ENCODE assay signal across 1 cellular context in the genomic region with DNA sequence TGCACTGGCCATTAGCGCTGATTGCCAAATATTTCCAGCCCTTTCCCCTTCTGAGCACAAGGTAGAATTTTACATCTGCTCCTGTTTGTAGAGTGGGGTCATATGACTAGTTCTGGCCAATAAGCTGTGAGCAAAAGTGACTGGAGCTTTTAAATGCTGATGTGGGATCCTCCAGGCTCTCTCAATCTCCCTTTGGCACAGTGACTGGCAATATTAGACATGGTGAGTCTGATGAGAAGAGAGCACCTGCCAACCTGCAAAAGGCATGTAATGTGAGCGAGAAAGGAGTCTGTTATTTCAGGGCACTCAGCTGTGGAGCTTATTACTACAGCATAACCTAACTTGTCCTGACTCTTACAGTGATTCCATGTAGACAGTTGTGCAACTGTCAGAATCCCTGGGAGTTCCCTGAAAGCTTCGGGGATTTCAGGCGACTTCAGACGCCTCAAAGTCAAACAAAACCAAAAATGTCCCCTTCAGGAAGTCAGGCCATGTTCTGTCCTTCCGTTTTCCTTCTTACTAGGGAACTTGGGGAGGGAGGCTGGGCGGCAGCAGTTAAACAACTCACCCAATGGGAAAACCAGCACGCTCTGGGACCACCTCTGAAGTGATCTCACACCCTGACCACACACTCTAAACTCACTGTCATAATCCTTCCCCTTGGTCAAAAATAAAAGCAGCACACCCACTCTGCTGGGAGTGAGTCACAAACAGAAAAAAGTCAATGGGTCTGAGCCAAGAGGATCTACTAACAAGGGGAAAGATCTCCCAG.
TF ChIP-seq lines count a peak whose summit lies in the region.

No MANE protein-coding gene starts in this region.

TF ChIP-seq in K562, 482 proteins besides CTCF, POLR2A, EP300 and RAD21 (continued from another document and continues in another):
- TF ChIP-seq, protein P1, sequence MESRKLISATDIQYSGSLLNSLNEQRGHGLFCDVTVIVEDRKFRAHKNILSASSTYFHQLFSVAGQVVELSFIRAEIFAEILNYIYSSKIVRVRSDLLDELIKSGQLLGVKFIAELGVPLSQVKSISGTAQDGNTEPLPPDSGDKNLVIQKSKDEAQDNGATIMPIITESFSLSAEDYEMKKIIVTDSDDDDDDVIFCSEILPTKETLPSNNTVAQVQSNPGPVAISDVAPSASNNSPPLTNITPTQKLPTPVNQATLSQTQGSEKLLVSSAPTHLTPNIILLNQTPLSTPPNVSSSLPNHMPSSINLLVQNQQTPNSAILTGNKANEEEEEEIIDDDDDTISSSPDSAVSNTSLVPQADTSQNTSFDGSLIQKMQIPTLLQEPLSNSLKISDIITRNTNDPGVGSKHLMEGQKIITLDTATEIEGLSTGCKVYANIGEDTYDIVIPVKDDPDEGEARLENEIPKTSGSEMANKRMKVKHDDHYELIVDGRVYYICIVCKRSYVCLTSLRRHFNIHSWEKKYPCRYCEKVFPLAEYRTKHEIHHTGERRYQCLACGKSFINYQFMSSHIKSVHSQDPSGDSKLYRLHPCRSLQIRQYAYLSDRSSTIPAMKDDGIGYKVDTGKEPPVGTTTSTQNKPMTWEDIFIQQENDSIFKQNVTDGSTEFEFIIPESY (CRISPR knock-in tag; IDR thresholded peaks at IDR 0.05), result peak; percentile 38; the same call in 1 of the 2 replicates
- TF ChIP-seq MCM7 (IDR thresholded peaks at IDR 0.05) (no peak), U2AF2 (optimal IDR thresholded peaks at IDR 0.05; ENCODE audit: low read depth, low read length) (no peak), BCL6 (CRISPR knock-in tag; IDR thresholded peaks at IDR 0.05) (no peak), ZNF212 (CRISPR knock-in tag; IDR thresholded peaks at IDR 0.05) (no peak), GABPA (tag; conservative IDR thresholded peaks at IDR 0.05; ENCODE audit: low read depth) (peak; percentile 72), ETS2 (tag; IDR thresholded peaks at IDR 0.05; ENCODE audit: borderline replicate concordance, poor library complexity, severe bottlenecking) (no peak), HDAC2 (IDR thresholded peaks at IDR 0.05) (no peak), MBD2 (IDR thresholded peaks at IDR 0.05; ENCODE audit: borderline replicate concordance, low read depth) (0 out of 2 replicates have a peak, but pooled peaks have one; percentile 10), HDAC8 (tag; IDR thresholded peaks at IDR 0.05) (no peak), JUNB (CRISPR knock-in tag; conservative IDR thresholded peaks at IDR 0.05) (peak; percentile 61; the same call in 1 of the 2 replicates), PYGO2 (tag; IDR thresholded peaks at IDR 0.05) (0 out of 2 replicates have a peak, but pooled peaks have one; percentile 39), ZNF384 (IDR thresholded peaks at IDR 0.05; ENCODE audit: low read depth, low read length) (peak; percentile 90), ZNF318 (IDR thresholded peaks at IDR 0.05; ENCODE audit: borderline replicate concordance in 1 of 2, low read depth in 1 of 2) (0 out of 4 replicates have a peak, but pooled peaks of 1 of the 2 experiments have one; percentile 57), TEAD1 (CRISPR knock-in tag; IDR thresholded peaks at IDR 0.05) (no peak), ZSCAN29 (IDR thresholded peaks at IDR 0.05) (no peak), NR2C2 (CRISPR knock-in tag; IDR thresholded peaks at IDR 0.05) (no peak), NR2C2 (tag; IDR thresholded peaks at IDR 0.05) (peak; percentile 37; the same call in 1 of the 2 replicates), FOS (IDR thresholded peaks at IDR 0.05; ENCODE audit: extremely low read depth, insufficient read length) (peak; percentile 25)
- TF ChIP-seq, protein P2, sequence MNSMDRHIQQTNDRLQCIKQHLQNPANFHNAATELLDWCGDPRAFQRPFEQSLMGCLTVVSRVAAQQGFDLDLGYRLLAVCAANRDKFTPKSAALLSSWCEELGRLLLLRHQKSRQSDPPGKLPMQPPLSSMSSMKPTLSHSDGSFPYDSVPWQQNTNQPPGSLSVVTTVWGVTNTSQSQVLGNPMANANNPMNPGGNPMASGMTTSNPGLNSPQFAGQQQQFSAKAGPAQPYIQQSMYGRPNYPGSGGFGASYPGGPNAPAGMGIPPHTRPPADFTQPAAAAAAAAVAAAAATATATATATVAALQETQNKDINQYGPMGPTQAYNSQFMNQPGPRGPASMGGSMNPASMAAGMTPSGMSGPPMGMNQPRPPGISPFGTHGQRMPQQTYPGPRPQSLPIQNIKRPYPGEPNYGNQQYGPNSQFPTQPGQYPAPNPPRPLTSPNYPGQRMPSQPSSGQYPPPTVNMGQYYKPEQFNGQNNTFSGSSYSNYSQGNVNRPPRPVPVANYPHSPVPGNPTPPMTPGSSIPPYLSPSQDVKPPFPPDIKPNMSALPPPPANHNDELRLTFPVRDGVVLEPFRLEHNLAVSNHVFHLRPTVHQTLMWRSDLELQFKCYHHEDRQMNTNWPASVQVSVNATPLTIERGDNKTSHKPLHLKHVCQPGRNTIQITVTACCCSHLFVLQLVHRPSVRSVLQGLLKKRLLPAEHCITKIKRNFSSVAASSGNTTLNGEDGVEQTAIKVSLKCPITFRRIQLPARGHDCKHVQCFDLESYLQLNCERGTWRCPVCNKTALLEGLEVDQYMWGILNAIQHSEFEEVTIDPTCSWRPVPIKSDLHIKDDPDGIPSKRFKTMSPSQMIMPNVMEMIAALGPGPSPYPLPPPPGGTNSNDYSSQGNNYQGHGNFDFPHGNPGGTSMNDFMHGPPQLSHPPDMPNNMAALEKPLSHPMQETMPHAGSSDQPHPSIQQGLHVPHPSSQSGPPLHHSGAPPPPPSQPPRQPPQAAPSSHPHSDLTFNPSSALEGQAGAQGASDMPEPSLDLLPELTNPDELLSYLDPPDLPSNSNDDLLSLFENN (IDR thresholded peaks at IDR 0.05; ENCODE audit: low read depth in 2 of 2, low read length in 2 of 2), result no peak
- TF ChIP-seq, protein P3, sequence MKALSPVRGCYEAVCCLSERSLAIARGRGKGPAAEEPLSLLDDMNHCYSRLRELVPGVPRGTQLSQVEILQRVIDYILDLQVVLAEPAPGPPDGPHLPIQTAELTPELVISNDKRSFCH (CRISPR knock-in tag; IDR thresholded peaks at IDR 0.05), result no peak
- TF ChIP-seq, protein P3 (tag; IDR thresholded peaks at IDR 0.05), result 0 out of 2 replicates have a peak, but pooled peaks have one; percentile 43
- TF ChIP-seq, protein P4, sequence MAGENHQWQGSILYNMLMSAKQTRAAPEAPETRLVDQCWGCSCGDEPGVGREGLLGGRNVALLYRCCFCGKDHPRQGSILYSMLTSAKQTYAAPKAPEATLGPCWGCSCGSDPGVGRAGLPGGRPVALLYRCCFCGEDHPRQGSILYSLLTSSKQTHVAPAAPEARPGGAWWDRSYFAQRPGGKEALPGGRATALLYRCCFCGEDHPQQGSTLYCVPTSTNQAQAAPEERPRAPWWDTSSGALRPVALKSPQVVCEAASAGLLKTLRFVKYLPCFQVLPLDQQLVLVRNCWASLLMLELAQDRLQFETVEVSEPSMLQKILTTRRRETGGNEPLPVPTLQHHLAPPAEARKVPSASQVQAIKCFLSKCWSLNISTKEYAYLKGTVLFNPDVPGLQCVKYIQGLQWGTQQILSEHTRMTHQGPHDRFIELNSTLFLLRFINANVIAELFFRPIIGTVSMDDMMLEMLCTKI (IDR thresholded peaks at IDR 0.05; ENCODE audit: partially characterized antibody), result no peak
- TF ChIP-seq, protein P5, sequence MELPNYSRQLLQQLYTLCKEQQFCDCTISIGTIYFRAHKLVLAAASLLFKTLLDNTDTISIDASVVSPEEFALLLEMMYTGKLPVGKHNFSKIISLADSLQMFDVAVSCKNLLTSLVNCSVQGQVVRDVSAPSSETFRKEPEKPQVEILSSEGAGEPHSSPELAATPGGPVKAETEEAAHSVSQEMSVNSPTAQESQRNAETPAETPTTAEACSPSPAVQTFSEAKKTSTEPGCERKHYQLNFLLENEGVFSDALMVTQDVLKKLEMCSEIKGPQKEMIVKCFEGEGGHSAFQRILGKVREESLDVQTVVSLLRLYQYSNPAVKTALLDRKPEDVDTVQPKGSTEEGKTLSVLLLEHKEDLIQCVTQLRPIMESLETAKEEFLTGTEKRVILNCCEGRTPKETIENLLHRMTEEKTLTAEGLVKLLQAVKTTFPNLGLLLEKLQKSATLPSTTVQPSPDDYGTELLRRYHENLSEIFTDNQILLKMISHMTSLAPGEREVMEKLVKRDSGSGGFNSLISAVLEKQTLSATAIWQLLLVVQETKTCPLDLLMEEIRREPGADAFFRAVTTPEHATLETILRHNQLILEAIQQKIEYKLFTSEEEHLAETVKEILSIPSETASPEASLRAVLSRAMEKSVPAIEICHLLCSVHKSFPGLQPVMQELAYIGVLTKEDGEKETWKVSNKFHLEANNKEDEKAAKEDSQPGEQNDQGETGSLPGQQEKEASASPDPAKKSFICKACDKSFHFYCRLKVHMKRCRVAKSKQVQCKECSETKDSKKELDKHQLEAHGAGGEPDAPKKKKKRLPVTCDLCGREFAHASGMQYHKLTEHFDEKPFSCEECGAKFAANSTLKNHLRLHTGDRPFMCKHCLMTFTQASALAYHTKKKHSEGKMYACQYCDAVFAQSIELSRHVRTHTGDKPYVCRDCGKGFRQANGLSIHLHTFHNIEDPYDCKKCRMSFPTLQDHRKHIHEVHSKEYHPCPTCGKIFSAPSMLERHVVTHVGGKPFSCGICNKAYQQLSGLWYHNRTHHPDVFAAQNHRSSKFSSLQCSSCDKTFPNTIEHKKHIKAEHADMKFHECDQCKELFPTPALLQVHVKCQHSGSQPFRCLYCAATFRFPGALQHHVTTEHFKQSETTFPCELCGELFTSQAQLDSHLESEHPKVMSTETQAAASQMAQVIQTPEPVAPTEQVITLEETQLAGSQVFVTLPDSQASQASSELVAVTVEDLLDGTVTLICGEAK (IDR thresholded peaks at IDR 0.05), result peak; percentile 34
- TF ChIP-seq, protein P5 (CRISPR knock-in tag; IDR thresholded peaks at IDR 0.05), result no peak
